8 cellular contexts compared by ENCODE assay signal in genomic region chr15:34337557-34338306, GRCh38.
DNase-seq lines count a peak whose midpoint lies in the region; ATAC-seq and TF ChIP-seq lines count a peak whose summit lies in the region.

Gene SLC12A6 (minus strand): TSS chr15:34337781. CDS start chr15:34336680, 1,101 bp downstream.

- DNase-seq in AG20443 (ENCODE audit: low spot score) = peak; percentile 99
- peak; percentile 93 to 98 for DNase-seq in NCI-H524 (lab: John Stamatoyannopoulos, UW)
- DNase-seq in activated CD4-positive, alpha-beta T cell treated with anti-CD3 and anti-CD28 coated beads for 4 hours = peak; percentile 90
- DNase-seq in choroid plexus epithelial cell (ENCODE audit: low read depth) = peak; percentile 92
- DNase-seq in stimulated activated CD4-positive, alpha-beta T cell treated with anti-CD3 and anti-CD28 coated beads, Interleukin-1b, Interleukin-23, amount 100 ng/mL, for 24 hours (ENCODE audit: low read depth in 4 of 4, low spot score in 1 of 4) = peak; percentile 74 to 87 (median 80)

- ATAC-seq in GM19043 (IDR thresholded peaks at IDR 0.05; ENCODE audit: low read depth, unreplicated experiment) = peak; percentile 71
- peak; percentile 84 for ATAC-seq in HG03354 (IDR thresholded peaks at IDR 0.05; ENCODE audit: poor library complexity, severe bottlenecking, unreplicated experiment)

- peak within 1 kb of the TSS; percentile 97 for H3K27ac ChIP-seq in layer of hippocampus (ENCODE audit: low read depth, low read length)

- peak within 1 kb of the TSS; percentile 94 for H3K4me3 ChIP-seq in choroid plexus epithelial cell (ENCODE audit: low read depth, low read length)

- no peak for TF ChIP-seq CTCF in choroid plexus epithelial cell (conservative IDR thresholded peaks at IDR 0.05; ENCODE audit: low read depth, low read length)

- H3K27me3 ChIP-seq in layer of hippocampus (ENCODE audit: control insufficient read depth, insufficient read depth, low read length) = no peaks in the 10 kb centered on the region

Comparison
In these comparisons a context has a peak if more than half of its experiments do, and no peak if none do; other contexts are left out.
1. Peak in every context shown above with its lines: DNase-seq, ATAC-seq, H3K4me3 ChIP-seq and H3K27ac ChIP-seq.